Comparison of ENCODE assay signal across 19 cellular contexts in genomic region chr16:69095179-69095578, GRCh38. TPM values are rescaled to one million over a fixed set of nuclear protein-coding genes. Genes with fewer than 3 reads are reported as not detected.
"Had no signal": no experiment of that assay in that cellular context is flagged by ENCODE, and none has a peak within 500 bp of the region (broad histone marks: within the 10 kb centered on the region; RNA-seq: fewer than 3 reads in every experiment).

No MANE protein-coding gene starts in this region.

- H3K27me3 ChIP-seq: body of pancreas, cardiac muscle cell had no signal

- H3K36me3 ChIP-seq: cardiac muscle cell, heart right ventricle had no signal

- DNase-seq: activated CD4-positive, alpha-beta T cell treated with anti-CD3 and anti-CD28 coated beads for 1 hour; activated CD4-positive, alpha-beta T cell treated with anti-CD3 and anti-CD28 coated beads, Interleukin-2, amount 50 U/mL, for 1 hour; activated gamma-delta T cell treated with Interleukin-2 at 50 U/mL for 16 hours; activated T-cell treated with anti-CD3 and anti-CD28 coated beads, Interleukin-2, amount 50 U/mL, for 1 hour; anterior cingulate cortex; body of pancreas; effector CD4-positive, alpha-beta T cell; heart right ventricle; left colon; midbrain; natural killer cell; small intestine; stimulated activated CD4-positive, alpha-beta T cell treated with anti-CD3 and anti-CD28 coated beads, Interleukin-2, amount 100 ng/mL, for 24 hours; stimulated activated naive CD8-positive, alpha-beta T cell treated with anti-CD3 and anti-CD28 coated beads, Interleukin-15, amount 100 ng/mL, for 72 hours; T-helper 9 cell; trophoblast cell had no signal

- H3K9me3 ChIP-seq: body of pancreas, heart right ventricle had no signal

- ATAC-seq: body of pancreas; left colon; natural killer cell; sciatic nerve; stimulated activated effector memory CD8-positive, alpha-beta T cell treated with anti-CD3 and anti-CD28 coated beads, Interleukin-12 subunit alpha, Interleukin-12 subunit beta, amount 100 ng/mL, for 72 hours; stimulated activated naive CD8-positive, alpha-beta T cell treated with anti-CD3 and anti-CD28 coated beads, Interleukin-15, amount 100 ng/mL, for 72 hours had no signal

- H3K4me3 ChIP-seq: body of pancreas, cardiac muscle cell, heart right ventricle had no signal

- H3K27ac ChIP-seq: body of pancreas, cardiac muscle cell, heart right ventricle had no signal

RNA-seq across cellular contexts. Expression of gene HAS3, which starts 10.3 kb away (rescaled TPM):
- polyA plus RNA-seq: cardiac muscle cell had no signal
